In the genomic region with DNA sequence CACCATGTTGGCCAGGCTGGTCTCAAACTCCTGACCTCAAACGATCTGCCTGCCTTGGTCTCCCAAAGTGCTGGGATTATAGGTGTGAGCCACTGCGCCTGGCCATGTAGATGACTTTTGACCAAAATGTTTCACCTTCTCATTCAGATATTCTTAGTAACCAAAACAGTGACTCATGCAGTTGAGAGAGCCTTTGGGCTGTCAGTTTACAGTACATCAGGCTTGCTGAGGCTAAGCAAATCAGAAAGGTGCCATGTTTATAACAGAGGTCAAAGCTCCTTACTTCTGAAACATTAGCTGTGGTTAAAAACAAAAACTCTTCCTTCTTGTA, we compare ENCODE assay signal across 8 cellular contexts. TPM values are rescaled to one million over a fixed set of nuclear protein-coding genes. Genes with fewer than 3 reads are reported as not detected.
DNase-seq lines count a peak whose midpoint lies in the region; ATAC-seq lines count a peak whose summit lies in the region.

No MANE protein-coding gene starts in this region.

- no peak overlapping the region for H2BK15ac ChIP-seq in mesenchymal stem cell (ENCODE audit: low read depth, poor library complexity, severe bottlenecking)

- H2BK5ac ChIP-seq in mesenchymal stem cell (ENCODE audit: low read depth, low read length, poor library complexity, severe bottlenecking), result no peak overlapping the region

- no peak overlapping the region for H3K4me2 ChIP-seq in mesenchymal stem cell (ENCODE audit: low read length, poor library complexity, severe bottlenecking)

- no peaks in the 10 kb centered on the region for H3K27me3 ChIP-seq in mesenchymal stem cell (ENCODE audit: control insufficient read depth in 1 of 2, insufficient read depth in 1 of 2, low read length in 2 of 2)
- H3K27me3 ChIP-seq in H7 (ENCODE audit: control insufficient read depth, insufficient read depth, low read length), result no peaks in the 10 kb centered on the region

- H2BK120ac ChIP-seq in mesenchymal stem cell (ENCODE audit: low read depth, low read length), result no peak overlapping the region

- no peak overlapping the region for H3K18ac ChIP-seq in mesenchymal stem cell (ENCODE audit: low read depth in 1 of 2, low read length in 2 of 2)

- peaks cover 10 to 32% of the 10 kb centered on the region in 2 donors for H3K36me3 Mint-ChIP-seq in activated T-cell treated with anti-CD3 and anti-CD28 coated beads, Interleukin-2, amount 50 U/mL, for 72 hours (ENCODE audit: insufficient read depth in 2 of 2)

- H3K27ac ChIP-seq in mesenchymal stem cell (ENCODE audit: low read length, poor library complexity, severe bottlenecking), result no peak overlapping the region

- 71% methylated on average over 2 of the region's 2 CpGs for WGBS in mesenchymal stem cell

- H3K79me1 ChIP-seq in mesenchymal stem cell (replicated peaks; ENCODE audit: low read length, poor library complexity, severe bottlenecking), result peaks cover 14% of the 10 kb centered on the region

- H3K27me3 Mint-ChIP-seq in activated T-cell treated with anti-CD3 and anti-CD28 coated beads, Interleukin-2, amount 50 U/mL, for 72 hours (ENCODE audit: low read depth), result no peaks in the 10 kb centered on the region

- no peak overlapping the region for H3K23ac ChIP-seq in mesenchymal stem cell (ENCODE audit: low read length in 2 of 2)

- H2BK12ac ChIP-seq in mesenchymal stem cell (ENCODE audit: low read length in 2 of 2), result no peak overlapping the region

- peak overlapping the region; percentile 62 to 73 for H3K4me3 Mint-ChIP-seq in activated T-cell treated with anti-CD3 and anti-CD28 coated beads, Interleukin-2, amount 50 U/mL, for 72 hours

- H3K4me3 ChIP-seq in mesenchymal stem cell (ENCODE audit: insufficient read depth in 1 of 2, low read depth in 1 of 2, low read length in 2 of 2) (no peak overlapping the region), H7 (ENCODE audit: insufficient read depth, low read depth, low read length) (no peak overlapping the region)

- no peak overlapping the region for H3K4ac ChIP-seq in mesenchymal stem cell (ENCODE audit: low read depth in 1 of 2, low read length in 2 of 2)

- H3K14ac ChIP-seq in mesenchymal stem cell (ENCODE audit: low read length in 2 of 2), result no peak overlapping the region

- H3K36me3 ChIP-seq in mesenchymal stem cell (ENCODE audit: control insufficient read depth in 1 of 2, insufficient read depth in 2 of 2, low read depth in 1 of 2, low read length in 2 of 2), result peaks cover 14 to 78% of the 10 kb centered on the region in 2 experiments
- peaks cover 17% of the 10 kb centered on the region for H3K36me3 ChIP-seq in H7 (replicated peaks; ENCODE audit: control insufficient read depth, insufficient read depth, low read length)

- no peaks in the 10 kb centered on the region for H3K9me3 ChIP-seq in mesenchymal stem cell (ENCODE audit: control insufficient read depth, low read length)

- H3K4me1 ChIP-seq in mesenchymal stem cell (ENCODE audit: control insufficient read depth, insufficient read depth, low read depth, low read length), result peaks cover 9% of the 10 kb centered on the region

- peak overlapping the region; percentile 78 for H3K27ac Mint-ChIP-seq in activated T-cell treated with anti-CD3 and anti-CD28 coated beads, Interleukin-2, amount 50 U/mL, for 72 hours

- H2AFZ ChIP-seq in mesenchymal stem cell (ENCODE audit: low read depth, low read length), result no peak overlapping the region

- H3K4me1 Mint-ChIP-seq in activated T-cell treated with anti-CD3 and anti-CD28 coated beads, Interleukin-2, amount 50 U/mL, for 72 hours (ENCODE audit: low read depth), result peaks cover 96% of the 10 kb centered on the region

- in situ Hi-C loops in ACHN (cut with HindIII; ENCODE audit: low pct_ligation_motif_present, low pct_unique_long_range_greater_than_20kb, low sequenced_read_pairs), result no loop called here

- DNase-seq in ACHN (peak; percentile 18), mesenchymal stem cell (peak; percentile 71), NCI-H1436 (lab: John Stamatoyannopoulos, UW) (no peak), H7 (no peak), NCI-H1417 treated with DMSO at 0.1 percent for 48 hours (lab: John Stamatoyannopoulos, UW) (no peak)
- peak; percentile 37 to 60 for DNase-seq in activated T-cell treated with anti-CD3 and anti-CD28 coated beads, Interleukin-2, amount 50 U/mL, for 72 hours

- peak; percentile 54 for ATAC-seq in GM18907 (IDR thresholded peaks at IDR 0.05; ENCODE audit: unreplicated experiment)
- peak; percentile 64 for ATAC-seq in HG03280 (IDR thresholded peaks at IDR 0.05; ENCODE audit: unreplicated experiment)
- peak; percentile 73 to 77 for ATAC-seq in activated T-cell treated with anti-CD3 and anti-CD28 coated beads, Interleukin-2, amount 50 U/mL, for 72 hours (replicated peaks in 1 of 2)

- H3K9ac ChIP-seq in mesenchymal stem cell (ENCODE audit: low read length), result no peak overlapping the region

- no peak overlapping the region for H4K8ac ChIP-seq in mesenchymal stem cell (ENCODE audit: low read length)

- no peaks in the 10 kb centered on the region for H3K9me3 Mint-ChIP-seq in activated T-cell treated with anti-CD3 and anti-CD28 coated beads, Interleukin-2, amount 50 U/mL, for 72 hours

- no peak overlapping the region for H2AK5ac ChIP-seq in mesenchymal stem cell (ENCODE audit: low read length, severe bottlenecking)

- no peak overlapping the region for H4K91ac ChIP-seq in mesenchymal stem cell (ENCODE audit: low read length)

RNA-seq across cellular contexts. Expression of a gene that starts 21.0 kb away (rescaled TPM):
- 10 to 100 TPM; 50.3 to 55.3 TPM for total RNA-seq in activated T-cell treated with anti-CD3 and anti-CD28 coated beads, Interleukin-2, amount 50 U/mL, for 72 hours
- polyA plus RNA-seq in mesenchymal stem cell (2013, experiment 1 of 2), result 109 TPM
- 118 TPM for polyA plus RNA-seq in mesenchymal stem cell (2013, experiment 2 of 2)
- 96.1 and 112 TPM in 2 replicates for total RNA-seq in H7 (2014; rRNA removed; shearing (Covaris generic))

RNA-seq across cellular contexts. Expression of a gene that starts 47.7 kb away (rescaled TPM):
- total RNA-seq in activated T-cell treated with anti-CD3 and anti-CD28 coated beads, Interleukin-2, amount 50 U/mL, for 72 hours, result 10 to 100 TPM; 39.0 to 51.7 TPM
- 20.2 TPM for polyA plus RNA-seq in mesenchymal stem cell (2013, experiment 1 of 2)
- polyA plus RNA-seq in mesenchymal stem cell (2013, experiment 2 of 2), result 21.9 TPM
- total RNA-seq in H7 (2014; rRNA removed; shearing (Covaris generic)), result 49.3 and 60.3 TPM in 2 replicates

RNA-seq across cellular contexts. Expression of a gene that starts 57.0 kb away (rescaled TPM):
- total RNA-seq in activated T-cell treated with anti-CD3 and anti-CD28 coated beads, Interleukin-2, amount 50 U/mL, for 72 hours, result 10 to 100 TPM; 82.2 to 92.2 TPM
- polyA plus RNA-seq in mesenchymal stem cell (2013, experiment 1 of 2), result 71.2 TPM
- 67.9 TPM for polyA plus RNA-seq in mesenchymal stem cell (2013, experiment 2 of 2)
- 41.2 and 58.0 TPM in 2 replicates for total RNA-seq in H7 (2014; rRNA removed; shearing (Covaris generic))

Comparison
In these comparisons a context has a peak if more than half of its experiments do, and no peak if none do; other contexts are left out.
1. DNase-seq: peak in ACHN (single experiment), activated T-cell treated with anti-CD3 and anti-CD28 coated beads, Interleukin-2, amount 50 U/mL, for 72 hours (2 of 2) and mesenchymal stem cell (single experiment); none in NCI-H1436 (single experiment), H7 (single experiment) and NCI-H1417 treated with DMSO at 0.1 percent for 48 hours (single experiment).
2. Peak in every context shown above with its lines, with median percentiles within 50 percentile points of each other: ATAC-seq.